ENCODE assay signal across 8 cellular contexts in the genomic region with DNA sequence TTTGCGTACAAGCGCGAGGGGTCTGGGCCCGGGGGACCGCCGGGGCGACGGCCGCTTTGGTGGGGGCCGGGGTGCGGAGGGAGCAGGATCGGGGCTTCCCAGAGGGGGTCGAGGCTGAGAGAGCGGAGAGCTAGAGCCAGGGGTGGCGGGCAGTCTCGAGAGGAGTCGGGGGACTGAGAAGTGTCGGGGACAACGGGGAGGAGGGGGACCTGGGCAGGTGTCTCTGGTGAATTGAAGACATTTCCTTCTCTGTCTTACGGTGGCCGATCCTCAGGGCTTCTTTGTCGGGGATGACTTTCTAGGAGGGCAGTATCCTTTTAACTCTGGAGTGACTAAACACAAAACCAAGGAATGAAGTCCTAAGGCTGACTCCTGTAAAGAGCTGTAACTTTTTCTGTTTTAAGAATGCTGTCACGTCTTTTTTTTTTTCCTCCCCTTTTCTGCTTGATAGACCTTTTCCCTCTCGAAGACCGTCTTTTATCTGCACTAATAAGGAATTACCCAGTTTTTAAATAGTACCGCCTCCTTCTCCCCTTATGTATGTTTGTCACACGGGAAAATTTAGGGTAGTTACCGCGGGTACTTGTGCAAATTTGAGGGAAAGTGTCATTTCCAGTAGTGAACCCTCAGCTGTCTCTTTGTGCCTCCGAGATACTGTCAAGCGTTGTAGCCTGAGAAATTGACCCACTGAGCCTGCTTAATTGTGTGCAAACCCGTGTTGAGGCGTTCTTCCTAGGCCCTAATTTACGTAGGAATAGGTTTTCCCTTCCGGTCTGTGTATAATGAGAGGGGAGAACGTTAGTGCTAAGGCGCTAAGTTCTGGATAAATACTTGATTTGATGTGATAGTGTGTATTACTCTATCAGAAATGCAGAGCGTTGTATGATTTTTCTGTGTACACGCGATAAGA.
DNase-seq lines count a peak whose midpoint lies in the region; ATAC-seq and TF ChIP-seq lines count a peak whose summit lies in the region.

No MANE protein-coding gene starts in this region.

- H3K4me1 ChIP-seq in Loucy (ENCODE audit: insufficient read depth, low read length, poor library complexity, severe bottlenecking) (peaks cover 34% of the 10 kb centered on the region), iPS-20b (ENCODE audit: insufficient read depth, low read length) (peaks cover 22% of the 10 kb centered on the region)

- TF ChIP-seq CTCF in Loucy (conservative IDR thresholded peaks at IDR 0.05; ENCODE audit: low read length) (no peak), astrocyte of the spinal cord (IDR thresholded peaks at IDR 0.05; ENCODE audit: low read depth, low read length) (no peak)

- ATAC-seq in GM21529 (IDR thresholded peaks at IDR 0.05; ENCODE audit: unreplicated experiment): peak; percentile 3

- peak overlapping the region; percentile 56 for H3K27ac ChIP-seq in iPS-20b (ENCODE audit: low read length)

- H3K4me2 ChIP-seq in Loucy (ENCODE audit: low read depth, low read length, poor library complexity, severe bottlenecking): peak overlapping the region; percentile 91

- no peaks in the 10 kb centered on the region for H3F3A ChIP-seq in Loucy (ENCODE audit: low read depth)

- peaks cover 40% of the 10 kb centered on the region for H4K20me1 ChIP-seq in Loucy (ENCODE audit: insufficient read depth, low read length, poor library complexity, severe bottlenecking)

- no peaks in the 10 kb centered on the region for H3K9me2 ChIP-seq in Loucy (replicated peaks; ENCODE audit: low read depth, low read length)

- DNase-seq in NCI-H1417 (lab: John Stamatoyannopoulos, UW) (peak; percentile 10 to 71 (median 30)), NCI-H1417 treated with DMSO at 0.1 percent for 48 hours (lab: John Stamatoyannopoulos, UW) (no peak), astrocyte of the spinal cord (ENCODE audit: low read depth, low spot score) (peak; percentile 15), NCI-H2227 treated with DMSO at 0.1 percent for 48 hours (lab: John Stamatoyannopoulos, UW) (no peak)
- peak; percentile 25 for DNase-seq in stimulated activated CD4-positive, alpha-beta T cell treated with anti-CD3 and anti-CD28 coated beads, Interleukin-4, amount 100 ng/mL, for 24 hours

- in situ Hi-C loops in astrocyte of the spinal cord (cut with HindIII; ENCODE audit: low sequenced_read_pairs): no loop called here

- H3K9ac ChIP-seq in Loucy (ENCODE audit: low read depth, low read length, poor library complexity, severe bottlenecking) (peak overlapping the region; percentile 88), iPS-20b (ENCODE audit: low read depth, low read length) (peak overlapping the region; percentile 98; the same call in 1 of the 2 replicates)

- H2AFZ ChIP-seq in Loucy (ENCODE audit: low read length): peak overlapping the region; percentile 68

- H3K27me3 ChIP-seq in Loucy (ENCODE audit: insufficient read depth, low read length, poor library complexity, severe bottlenecking): no peaks in the 10 kb centered on the region
- H3K27me3 ChIP-seq in iPS-20b (ENCODE audit: insufficient read depth, low read length): no peaks in the 10 kb centered on the region

- H3K36me3 ChIP-seq in Loucy (ENCODE audit: insufficient read depth, low read length) (no peaks in the 10 kb centered on the region), iPS-20b (ENCODE audit: insufficient read depth, low read depth, low read length) (no peaks in the 10 kb centered on the region)

- no peaks in the 10 kb centered on the region for H3K9me3 ChIP-seq in Loucy (ENCODE audit: insufficient read depth, low read depth, low read length)
- H3K9me3 ChIP-seq in iPS-20b (ENCODE audit: insufficient read depth, low read depth, low read length): no peaks in the 10 kb centered on the region

- peak overlapping the region; percentile 85 for H3K4me3 ChIP-seq in Loucy (ENCODE audit: low read length, poor library complexity, severe bottlenecking)
- H3K4me3 ChIP-seq in astrocyte of the spinal cord (ENCODE audit: low read depth, low read length): peak overlapping the region; percentile 87
- peak overlapping the region; percentile 95 for H3K4me3 ChIP-seq in iPS-20b (ENCODE audit: low read length)

- peaks cover 63% of the 10 kb centered on the region for H3K79me2 ChIP-seq in Loucy (ENCODE audit: insufficient read depth, low read length)

Comparison
In these comparisons a context has a peak if more than half of its experiments do, and no peak if none do; other contexts are left out.
1. DNase-seq: peak in NCI-H1417 (3 of 3), astrocyte of the spinal cord (single experiment) and stimulated activated CD4-positive, alpha-beta T cell treated with anti-CD3 and anti-CD28 coated beads, Interleukin-4, amount 100 ng/mL, for 24 hours (single experiment); none in NCI-H1417 treated with DMSO at 0.1 percent for 48 hours (single experiment) and NCI-H2227 treated with DMSO at 0.1 percent for 48 hours (single experiment).
2. Peak in every context shown above with its lines, with median percentiles within 50 percentile points of each other: H3K4me3 ChIP-seq.